Comparison of ENCODE assay signal across 25 cellular contexts in the genomic region with DNA sequence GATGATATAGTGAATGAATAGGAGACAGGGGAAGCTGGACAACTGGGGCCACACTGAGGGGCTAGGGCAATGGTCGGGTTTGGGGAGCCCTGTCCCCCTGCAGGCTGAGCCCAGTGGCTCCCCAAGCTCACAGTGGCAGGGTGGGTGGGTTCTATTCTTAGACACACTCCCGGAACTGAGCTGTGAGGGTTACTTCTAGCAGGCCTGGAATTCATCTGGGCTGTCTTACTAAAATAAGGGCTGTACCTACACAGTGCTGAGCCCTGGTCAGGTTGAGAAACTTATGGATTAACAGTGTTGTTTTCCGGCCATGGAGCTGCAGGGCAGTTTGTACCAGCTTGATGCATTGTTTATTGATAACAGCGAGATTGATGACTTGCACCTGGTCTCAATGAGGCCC.
"Had no signal": no experiment of that assay in that cellular context is flagged by ENCODE, and none has a peak within 500 bp of the region (broad histone marks: within the 10 kb centered on the region; RNA-seq: fewer than 3 reads in every experiment).

No MANE protein-coding gene starts in this region.

- H3K4me3 ChIP-seq: lower lobe of right lung, neural progenitor cell, psoas muscle, right lobe of liver, smooth muscle cell, suprapubic skin, tibial nerve, uterus had no signal

- H3K27me3 ChIP-seq: neural progenitor cell, neutrophil, right lobe of liver, suprapubic skin, tibial nerve, uterus had no signal

- H3K36me3 ChIP-seq: lower lobe of right lung, neural progenitor cell, neutrophil, right lobe of liver, suprapubic skin, tibial nerve, uterus had no signal

- H3K9me3 Mint-ChIP-seq: immature natural killer cell; natural killer cell; nephron progenitor cell; neural progenitor cell; stimulated activated memory B cell treated with anti-CD40 and anti-IgM and Interleukin-4, amounts not matched to agents 10 μg/mL and 1 μg/mL and 100 μg/mL, for 72 hours; type B pancreatic cell had no signal

- H3K4me1 ChIP-seq: lower lobe of right lung, neural progenitor cell, parathyroid adenoma, psoas muscle, suprapubic skin, tibial nerve, uterus had no signal

- H3K27me3 Mint-ChIP-seq: stimulated activated memory B cell treated with anti-CD40 and anti-IgM and Interleukin-4, amounts not matched to agents 10 μg/mL and 1 μg/mL and 100 μg/mL, for 72 hours had no signal

- H3K9me3 ChIP-seq: lower lobe of right lung, neutrophil, psoas muscle, right lobe of liver, suprapubic skin, tibial nerve, uterus had no signal

- H3K36me3 Mint-ChIP-seq: immature natural killer cell; natural killer cell; neural progenitor cell; stimulated activated memory B cell treated with anti-CD40 and anti-IgM and Interleukin-4, amounts not matched to agents 10 μg/mL and 1 μg/mL and 100 μg/mL, for 72 hours; type B pancreatic cell had no signal

- H3K27ac ChIP-seq: lower lobe of right lung, neural progenitor cell, neutrophil, parathyroid adenoma, psoas muscle, right lobe of liver, suprapubic skin, tibial nerve, uterus had no signal

- ATAC-seq: lower lobe of right lung; natural killer cell; psoas muscle; right lobe of liver; stimulated activated memory B cell treated with anti-CD40 and anti-IgM and Interleukin-4, amounts not matched to agents 10 μg/mL and 1 μg/mL and 100 μg/mL, for 72 hours had no signal

- H3K4me1 Mint-ChIP-seq: immature natural killer cell; natural killer cell; stimulated activated memory B cell treated with anti-CD40 and anti-IgM and Interleukin-4, amounts not matched to agents 10 μg/mL and 1 μg/mL and 100 μg/mL, for 72 hours had no signal

- H3K4me3 Mint-ChIP-seq: immature natural killer cell; natural killer cell; nephron progenitor cell; neural progenitor cell; stimulated activated memory B cell treated with anti-CD40 and anti-IgM and Interleukin-4, amounts not matched to agents 10 μg/mL and 1 μg/mL and 100 μg/mL, for 72 hours; type B pancreatic cell had no signal

- DNase-seq: hypothalamus; immature natural killer cell; kidney; lower lobe of right lung; mammary epithelial cell; mesenchymal stem cell; natural killer cell; nephron progenitor cell; occipital lobe; psoas muscle; right lobe of liver; stimulated activated CD4-positive, alpha-beta T cell treated with anti-CD3 and anti-CD28 coated beads, Interleukin-1b, Interleukin-23, amount 100 ng/mL, for 48 hours; stimulated activated CD4-positive, alpha-beta T cell treated with anti-CD3 and anti-CD28 coated beads, Interleukin-2, amount 100 ng/mL, for 48 hours; stimulated activated CD4-positive, alpha-beta T cell treated with anti-CD3 and anti-CD28 coated beads, Interleukin-4, amount 100 ng/mL, for 4 hours; stimulated activated CD8-positive, alpha-beta memory T cell treated with anti-CD3 and anti-CD28 coated beads, Interleukin-4, amount 100 ng/mL, for 48 hours; stimulated activated naive CD4-positive, alpha-beta T cell treated with Interleukin-2 at 50 U/mL for 16 hours; uterus had no signal

- H3K27ac Mint-ChIP-seq: immature natural killer cell, natural killer cell, nephron progenitor cell, neural progenitor cell, type B pancreatic cell had no signal
